6 cellular contexts compared by ENCODE assay signal in genomic region chr9:13503599-13503998, GRCh38.
"Had no signal": no experiment of that assay in that cellular context is flagged by ENCODE, and none has a peak within 500 bp of the region (broad histone marks: within the 10 kb centered on the region; RNA-seq: fewer than 3 reads in every experiment).

No MANE protein-coding gene starts in this region.

- DNase-seq: GM23248, GOT3, H7, HCEC 1CT, IMR-90 had no signal

- H3K4me3 ChIP-seq: GM23248, K562 had no signal

- ATAC-seq: K562 had no signal
